Comparison of ENCODE assay signal across 17 cellular contexts in genomic region chr14:51925980-51926379, GRCh38.
DNase-seq lines count a peak whose midpoint lies in the region; ATAC-seq, FAIRE-seq and TF ChIP-seq lines count a peak whose summit lies in the region.
"Had no signal": no experiment of that assay in that cellular context is flagged by ENCODE, and none has a peak within 500 bp of the region (broad histone marks: within the 10 kb centered on the region; RNA-seq: fewer than 3 reads in every experiment).

No MANE protein-coding gene starts in this region.

- H4K20me1 ChIP-seq in endothelial cell of umbilical vein (replicated peaks; ENCODE audit: control insufficient read depth, extremely low read depth, insufficient read depth, low read length), result no peaks in the 10 kb centered on the region

- WGBS in small intestine, 3 donors, result 86 to 96% (median 86%) methylated on average over 2 of the region's 2 CpGs

- no peak for TF ChIP-seq CTCF in HEK293 (tag by site-specific recombination; IDR thresholded peaks at IDR 0.05)
- no peak for TF ChIP-seq CTCF in endothelial cell of umbilical vein (IDR thresholded peaks at IDR 0.05; ENCODE audit: extremely low read depth in 1 of 2, insufficient read depth in 1 of 2, low read depth in 1 of 2, low read length in 2 of 2)

- H3K27ac Mint-ChIP-seq in activated T-helper 17 cell treated with anti-CD3 and anti-CD28 coated beads, Interleukin-2, amount 50 U/mL, for 72 hours, result peak overlapping the region; percentile 55
- H3K27ac Mint-ChIP-seq in natural killer cell treated with Interleukin-12 subunit alpha and Interleukin-12 subunit beta and Interleukin-15 and Interleukin-18, amount 100 ng/mL, for 72 hours, result peak overlapping the region; percentile 50 to 99
- peak overlapping the region in 1 of 2 donors; percentile 43 for H3K27ac Mint-ChIP-seq in T-cell
- H3K27ac Mint-ChIP-seq: B cell had no signal

- no peak overlapping the region for H3K4me3 Mint-ChIP-seq in activated T-helper 17 cell treated with anti-CD3 and anti-CD28 coated beads, Interleukin-2, amount 50 U/mL, for 72 hours
- no peak overlapping the region for H3K4me3 Mint-ChIP-seq in natural killer cell treated with Interleukin-12 subunit alpha and Interleukin-12 subunit beta and Interleukin-15 and Interleukin-18, amount 100 ng/mL, for 72 hours
- H3K4me3 Mint-ChIP-seq in T-cell, result no peak overlapping the region
- H3K4me3 Mint-ChIP-seq: B cell had no signal

- H2AFZ ChIP-seq in endothelial cell of umbilical vein (ENCODE audit: low read depth, low read length), result no peak overlapping the region

- no peak for ATAC-seq in activated T-helper 17 cell treated with anti-CD3 and anti-CD28 coated beads, Interleukin-2, amount 50 U/mL, for 72 hours (replicated peaks)
- ATAC-seq in natural killer cell treated with Interleukin-12 subunit alpha and Interleukin-12 subunit beta and Interleukin-15 and Interleukin-18, amount 100 ng/mL, for 72 hours, result no peak
- ATAC-seq in T-cell (replicated peaks in 1 of 4), result no peak
- ATAC-seq: HCT116 had no signal

- no peaks in the 10 kb centered on the region for H3K27me3 Mint-ChIP-seq in activated T-helper 17 cell treated with anti-CD3 and anti-CD28 coated beads, Interleukin-2, amount 50 U/mL, for 72 hours
- no peaks in the 10 kb centered on the region for H3K27me3 Mint-ChIP-seq in natural killer cell treated with Interleukin-12 subunit alpha and Interleukin-12 subunit beta and Interleukin-15 and Interleukin-18, amount 100 ng/mL, for 72 hours
- no peaks in the 10 kb centered on the region for H3K27me3 Mint-ChIP-seq in T-cell
- H3K27me3 Mint-ChIP-seq: B cell had no signal

- H3K9me3 ChIP-seq in HEK293 (ENCODE audit: control insufficient read depth, insufficient read depth, low read depth, low read length), result no peaks in the 10 kb centered on the region
- H3K9me3 ChIP-seq in endothelial cell of umbilical vein (replicated peaks; ENCODE audit: control insufficient read depth, insufficient read depth, low read length), result no peaks in the 10 kb centered on the region
- no peaks in the 10 kb centered on the region for H3K9me3 ChIP-seq in small intestine (ENCODE audit: control insufficient read depth, low read depth)

- POLR2A ChIA-PET in HEK293 (lab: Yijun Ruan, JAX) (no interaction called here), endothelial cell of umbilical vein (lab: Charles Lee) (no interaction called here), T-cell (lab: Charles Lee) (interaction anchor here in 1 of 2 donors (0.6 kb wide), 1 partner anchor 62 kb away, joined by 3 read pairs; no protein-coding TSS in a partner anchor)

- H3K27me3 ChIP-seq in endothelial cell of umbilical vein (ENCODE audit: control insufficient read depth in 2 of 2, insufficient read depth in 2 of 2, low read length in 2 of 2) (peaks cover 16 to 32% of the 10 kb centered on the region in 2 experiments), small intestine (ENCODE audit: control insufficient read depth in 2 of 2, insufficient read depth in 2 of 2, low read length in 2 of 2) (no peaks in the 10 kb centered on the region)
- H3K27me3 ChIP-seq: BLaER1 treated with 17β-estradiol and CSF1 and Interleukin-3, amounts not matched to agents 10 nM and 100 nM had no signal

- peaks cover 4% of the 10 kb centered on the region for H3K9me3 Mint-ChIP-seq in activated T-helper 17 cell treated with anti-CD3 and anti-CD28 coated beads, Interleukin-2, amount 50 U/mL, for 72 hours
- peaks cover 3% of the 10 kb centered on the region for H3K9me3 Mint-ChIP-seq in natural killer cell treated with Interleukin-12 subunit alpha and Interleukin-12 subunit beta and Interleukin-15 and Interleukin-18, amount 100 ng/mL, for 72 hours
- H3K9me3 Mint-ChIP-seq in T-cell, result peaks cover 0 to 3% (median 0%) of the 10 kb centered on the region in 3 donors

- CTCF ChIA-PET in HEK293 (lab: Yijun Ruan, JAX) (no interaction called here), endothelial cell of umbilical vein (lab: Charles Lee) (interaction anchor here (1.0 kb wide), 1 partner anchor 53 kb away, joined by 6 read pairs; no protein-coding TSS in a partner anchor), T-cell (lab: Charles Lee) (no interaction called here)

- H3K9ac ChIP-seq in endothelial cell of umbilical vein (replicated peaks; ENCODE audit: extremely low read depth, insufficient read depth, low read length), result no peak overlapping the region
- H3K9ac ChIP-seq: BLaER1 treated with 17β-estradiol and CSF1 and Interleukin-3, amounts not matched to agents 10 nM and 100 nM had no signal

- DNase-seq in endothelial cell of umbilical vein (ENCODE audit: low read depth, low spot score) (no peak), occipital lobe (lab: John Stamatoyannopoulos, UW) (no peak), T-cell (no peak), small intestine (no peak)
- no peak for DNase-seq in natural killer cell treated with Interleukin-12 subunit alpha and Interleukin-12 subunit beta and Interleukin-15 and Interleukin-18, amount 100 ng/mL, for 72 hours (ENCODE audit: low spot score)
- DNase-seq: Caco-2, GOT3, H7 had no signal

- no peaks in the 10 kb centered on the region for H3K4me1 ChIP-seq in HEK293 (ENCODE audit: control insufficient read depth, insufficient read depth, low read length)
- H3K4me1 ChIP-seq in endothelial cell of umbilical vein (ENCODE audit: control insufficient read depth, extremely low read depth, insufficient read depth, low read length), result peaks cover 9% of the 10 kb centered on the region
- no peaks in the 10 kb centered on the region for H3K4me1 ChIP-seq in small intestine (ENCODE audit: control insufficient read depth in 2 of 2, insufficient read depth in 1 of 2, low read depth in 1 of 2, low read length in 1 of 2)
- H3K4me1 ChIP-seq: Caco-2 had no signal

- H3K27ac ChIP-seq in HEK293 (ENCODE audit: extremely low read depth, low read depth, low read length) (no peak overlapping the region), endothelial cell of umbilical vein (ENCODE audit: insufficient read depth, low read depth, low read length) (no peak overlapping the region), small intestine (ENCODE audit: low read depth in 1 of 2, low read length in 1 of 2) (no peak overlapping the region)
- H3K27ac ChIP-seq: BLaER1 treated with 17β-estradiol and CSF1 and Interleukin-3, amounts not matched to agents 10 nM and 100 nM had no signal

- no peaks in the 10 kb centered on the region for H3K79me2 ChIP-seq in endothelial cell of umbilical vein (ENCODE audit: control insufficient read depth, insufficient read depth, low read length)

- TF ChIP-seq POLR2A in endothelial cell of umbilical vein (IDR thresholded peaks at IDR 0.05; ENCODE audit: low read depth, low read length), result no peak

- dilution Hi-C loops in endothelial cell of umbilical vein (cut with MboI; ENCODE audit: extremely low pct_ligation_motif_present, low sequenced_read_pairs), result no loop called here

- peaks cover 54% of the 10 kb centered on the region for H3K36me3 Mint-ChIP-seq in activated T-helper 17 cell treated with anti-CD3 and anti-CD28 coated beads, Interleukin-2, amount 50 U/mL, for 72 hours (ENCODE audit: low read depth)
- peaks cover 19% of the 10 kb centered on the region for H3K36me3 Mint-ChIP-seq in natural killer cell treated with Interleukin-12 subunit alpha and Interleukin-12 subunit beta and Interleukin-15 and Interleukin-18, amount 100 ng/mL, for 72 hours
- H3K36me3 Mint-ChIP-seq in T-cell, result peaks cover 32% of the 10 kb centered on the region

- H3K9me1 ChIP-seq in endothelial cell of umbilical vein (replicated peaks; ENCODE audit: control insufficient read depth, extremely low read depth, insufficient read depth, low read length), result no peaks in the 10 kb centered on the region

- H3K4me2 ChIP-seq in endothelial cell of umbilical vein (ENCODE audit: insufficient read depth, low read length), result no peak overlapping the region
- H3K4me2 ChIP-seq: BLaER1 treated with 17β-estradiol and CSF1 and Interleukin-3, amounts not matched to agents 10 nM and 100 nM had no signal

- FAIRE-seq in endothelial cell of umbilical vein (lab: Jason Lieb, UNC) (peak; percentile 44), small intestine (lab: Jason Lieb, UNC) (no peak)
- FAIRE-seq: D721Med, G401.6, GM12892, GM18507 had no signal

- H3K4me3 ChIP-seq in HEK293 (ENCODE audit: low read depth, low read length), result no peak overlapping the region
- H3K4me3 ChIP-seq in endothelial cell of umbilical vein (replicated peaks in 1 of 3; ENCODE audit: insufficient read depth in 1 of 3, low read depth in 1 of 3, low read length in 3 of 3), result no peak overlapping the region
- no peak overlapping the region for H3K4me3 ChIP-seq in small intestine (ENCODE audit: low read depth in 1 of 2, low read length in 2 of 2)
- H3K4me3 ChIP-seq: BLaER1 treated with 17β-estradiol and CSF1 and Interleukin-3, amounts not matched to agents 10 nM and 100 nM had no signal

- no peaks in the 10 kb centered on the region for H3K36me3 ChIP-seq in HEK293 (ENCODE audit: control insufficient read depth in 2 of 2, insufficient read depth in 1 of 2, low read length in 2 of 2)
- no peaks in the 10 kb centered on the region for H3K36me3 ChIP-seq in endothelial cell of umbilical vein (ENCODE audit: control insufficient read depth in 2 of 2, extremely low read depth in 1 of 2, insufficient read depth in 2 of 2, low read length in 2 of 2)
- H3K36me3 ChIP-seq in small intestine (ENCODE audit: control insufficient read depth in 2 of 2, insufficient read depth in 2 of 2, low read length in 2 of 2), result no peaks in the 10 kb centered on the region

- peaks cover 20% of the 10 kb centered on the region for H3K4me1 Mint-ChIP-seq in activated T-helper 17 cell treated with anti-CD3 and anti-CD28 coated beads, Interleukin-2, amount 50 U/mL, for 72 hours
- peaks cover 68 to 70% of the 10 kb centered on the region in 2 donors for H3K4me1 Mint-ChIP-seq in natural killer cell treated with Interleukin-12 subunit alpha and Interleukin-12 subunit beta and Interleukin-15 and Interleukin-18, amount 100 ng/mL, for 72 hours (ENCODE audit: low read depth in 2 of 2)
- H3K4me1 Mint-ChIP-seq in T-cell, result peaks cover 77 to 87% (median 79%) of the 10 kb centered on the region in 3 donors

- intact Hi-C loops in endothelial cell of umbilical vein (cut with micrococcal nuclease), result no loop called here

- no TSS peak for BruUV-seq in endothelial cell of umbilical vein (replicated peaks; lab: Mats Ljungman, UMichigan)

TF ChIP-seq in HEK293, 187 proteins besides CTCF, POLR2A, EP300 and RAD21 (continues in another document):
- no peak for TF ChIP-seq TRIM28 (IDR thresholded peaks at IDR 0.05; ENCODE audit: borderline replicate concordance, low read length)

TF ChIP-seq in endothelial cell of umbilical vein, 7 proteins besides CTCF, POLR2A, EP300 and RAD21 (continues in another document):
- no peak for TF ChIP-seq JUN (IDR thresholded peaks at IDR 0.05; ENCODE audit: borderline replicate concordance, insufficient read depth, insufficient read length, low read depth)
- TF ChIP-seq POLR2AphosphoS5 (IDR thresholded peaks at IDR 0.05; ENCODE audit: insufficient read depth, low read depth, low read length), result no peak
- TF ChIP-seq, protein P1, sequence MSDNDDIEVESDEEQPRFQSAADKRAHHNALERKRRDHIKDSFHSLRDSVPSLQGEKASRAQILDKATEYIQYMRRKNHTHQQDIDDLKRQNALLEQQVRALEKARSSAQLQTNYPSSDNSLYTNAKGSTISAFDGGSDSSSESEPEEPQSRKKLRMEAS (IDR thresholded peaks at IDR 0.05; ENCODE audit: insufficient read depth, insufficient read length), result no peak
- no peak for TF ChIP-seq MYC (IDR thresholded peaks at IDR 0.05; ENCODE audit: low read depth, low read length)
- no peak for TF ChIP-seq GATA2 (IDR thresholded peaks at IDR 0.05; ENCODE audit: insufficient read depth, insufficient read length, low read depth, low read length)
